ENCODE assay signal across 1 cellular context in genomic region chr4:152462715-152463114, GRCh38.
TF ChIP-seq lines count a peak whose summit lies in the region.

No MANE protein-coding gene starts in this region.

TF ChIP-seq in HEK293, 187 proteins besides CTCF, POLR2A, EP300 and RAD21:
- TF ChIP-seq ZNF362 (tag by site-specific recombination; IDR thresholded peaks at IDR 0.05) (0 out of 2 replicates have a peak, but pooled peaks have one; percentile 35), ZNF37A (tag by site-specific recombination; IDR thresholded peaks at IDR 0.05) (no peak)
TF ChIP-seq in HEK293: peak in this region for 1.
